ENCODE assay signal across 8 cellular contexts in genomic region chr5:150412319-150413175, GRCh38. TPM values are rescaled to one million over a fixed set of nuclear protein-coding genes. Genes with fewer than 3 reads are reported as not detected.
A peak's percentile ranks its signal among the peaks of the same experiment; 100 is the strongest.
DNase-seq lines count a peak whose midpoint lies in the region; ATAC-seq and TF ChIP-seq lines count a peak whose summit lies in the region.

CD74 (minus strand) TSS chr5:150412910; CDS start chr5:150412749, 161 bp downstream.

- TF ChIP-seq CTCF in mesothelial cell of epicardium (IDR thresholded peaks at IDR 0.05; ENCODE audit: unreplicated experiment) = no peak

- no peaks in the 10 kb centered on the region for H3K36me3 ChIP-seq in effector memory CD4-positive, alpha-beta T cell (ENCODE audit: control insufficient read depth, insufficient read depth, low read length)

- POLR2A ChIA-PET in activated CD8-positive, alpha-beta T cell treated with anti-CD3 and anti-CD28 coated beads, Interleukin-2, amount 10 ng/mL, durations not matched to agents 7 days and 5 days (lab: Charles Lee) = interaction anchor here (0.6 to 5.4 kb wide), 35 partner anchors 9 to 862 kb away, joined by 3 to 70 read pairs (median 4); partner anchors contain the start of genes CSNK1A1, HMGXB3, RBM22 and RPS14

- peaks cover 28% of the 10 kb centered on the region for H3K4me1 ChIP-seq in effector memory CD4-positive, alpha-beta T cell (ENCODE audit: control insufficient read depth, insufficient read depth, low read length, poor library complexity, severe bottlenecking)

- H3K27me3 ChIP-seq in effector memory CD4-positive, alpha-beta T cell (replicated peaks; ENCODE audit: control insufficient read depth, insufficient read depth, low read length, poor library complexity, severe bottlenecking) = no peaks in the 10 kb centered on the region

- ATAC-seq in GM21786 (IDR thresholded peaks at IDR 0.05; ENCODE audit: unreplicated experiment) = peak; percentile 74
- peak; percentile 90 for ATAC-seq in activated CD8-positive, alpha-beta T cell treated with anti-CD3 and anti-CD28 coated beads, Interleukin-2, amount 10 ng/mL, durations not matched to agents 7 days and 5 days

- H3K27me3 Mint-ChIP-seq in activated CD8-positive, alpha-beta T cell treated with anti-CD3 and anti-CD28 coated beads, Interleukin-2, amount 10 ng/mL, durations not matched to agents 7 days and 5 days (ENCODE audit: low read depth) = no peaks in the 10 kb centered on the region
- H3K27me3 Mint-ChIP-seq in mesothelial cell of epicardium (ENCODE audit: low read depth) = no peaks in the 10 kb centered on the region

- H3K36me3 Mint-ChIP-seq in activated CD8-positive, alpha-beta T cell treated with anti-CD3 and anti-CD28 coated beads, Interleukin-2, amount 10 ng/mL, durations not matched to agents 7 days and 5 days (ENCODE audit: low read depth) = peaks cover 22% of the 10 kb centered on the region
- no peaks in the 10 kb centered on the region for H3K36me3 Mint-ChIP-seq in mesothelial cell of epicardium

- H3K9me3 Mint-ChIP-seq in activated CD8-positive, alpha-beta T cell treated with anti-CD3 and anti-CD28 coated beads, Interleukin-2, amount 10 ng/mL, durations not matched to agents 7 days and 5 days (ENCODE audit: insufficient read depth) = no peaks in the 10 kb centered on the region
- no peaks in the 10 kb centered on the region for H3K9me3 Mint-ChIP-seq in mesothelial cell of epicardium

- H3K4me1 Mint-ChIP-seq in activated CD8-positive, alpha-beta T cell treated with anti-CD3 and anti-CD28 coated beads, Interleukin-2, amount 10 ng/mL, durations not matched to agents 7 days and 5 days (ENCODE audit: low read depth) = peaks cover 45% of the 10 kb centered on the region
- H3K4me1 Mint-ChIP-seq in mesothelial cell of epicardium = peaks cover 21% of the 10 kb centered on the region

- DNase-seq in ELF-1 (ENCODE audit: low read depth, low spot score) (peak; percentile 68), NAMALWA (ENCODE audit: low spot score) (peak; percentile 99), mesothelial cell of epicardium (ENCODE audit: low spot score in 2 of 2, unreplicated experiment in 2 of 2) (peak; percentile 40 to 72), NCI-H128 (lab: John Stamatoyannopoulos, UW; ENCODE audit: unreplicated experiment) (no peak)
- DNase-seq in activated CD8-positive, alpha-beta T cell treated with anti-CD3 and anti-CD28 coated beads, Interleukin-2, amount 10 ng/mL, durations not matched to agents 7 days and 5 days = peak; percentile 97
- DNase-seq in effector memory CD4-positive, alpha-beta T cell = peak; percentile 89 to 93 (median 92)
- DNase-seq in stimulated activated CD8-positive, alpha-beta memory T cell treated with anti-CD3 and anti-CD28 coated beads, Interleukin-4, amount 100 ng/mL, for 1 hour (ENCODE audit: low read depth in 2 of 2, low spot score in 1 of 2) = peak; percentile 78 to 84

- H3K27ac ChIP-seq in effector memory CD4-positive, alpha-beta T cell (ENCODE audit: insufficient read depth, low read length, poor library complexity, severe bottlenecking) = peak within 1 kb of the TSS; percentile 97

- no peaks in the 10 kb centered on the region for H3K9me3 ChIP-seq in effector memory CD4-positive, alpha-beta T cell (ENCODE audit: control insufficient read depth, low read length)

- peak within 1 kb of the TSS; percentile 100 for H3K27ac Mint-ChIP-seq in activated CD8-positive, alpha-beta T cell treated with anti-CD3 and anti-CD28 coated beads, Interleukin-2, amount 10 ng/mL, durations not matched to agents 7 days and 5 days
- H3K27ac Mint-ChIP-seq in mesothelial cell of epicardium = peak within 1 kb of the TSS; percentile 83

- H3K4me3 ChIP-seq in effector memory CD4-positive, alpha-beta T cell (ENCODE audit: insufficient read depth, low read depth, low read length, poor library complexity, severe bottlenecking) = peak within 1 kb of the TSS; percentile 86

- CTCF ChIA-PET in activated CD8-positive, alpha-beta T cell treated with anti-CD3 and anti-CD28 coated beads, Interleukin-2, amount 10 ng/mL, durations not matched to agents 7 days and 5 days (lab: Charles Lee) = interaction anchor here (1.0 to 4.9 kb wide), 12 partner anchors 13 to 61 kb away, joined by 3 to 34 read pairs (median 5); partner anchors contain the start of genes RPS14 and TCOF1

- H3K4me3 Mint-ChIP-seq in activated CD8-positive, alpha-beta T cell treated with anti-CD3 and anti-CD28 coated beads, Interleukin-2, amount 10 ng/mL, durations not matched to agents 7 days and 5 days = peak within 1 kb of the TSS; percentile 98
- peak within 1 kb of the TSS; percentile 66 for H3K4me3 Mint-ChIP-seq in mesothelial cell of epicardium

RNA-seq across cellular contexts. Expression of gene CD74, which starts in this region (rescaled TPM):
- 100 to 1,000 TPM; 395 to 407 TPM for total RNA-seq in activated CD8-positive, alpha-beta T cell treated with anti-CD3 and anti-CD28 coated beads, Interleukin-2, amount 10 ng/mL, durations not matched to agents 7 days and 5 days
- 16.1 to 17.1 TPM (median 16.9 TPM) in 3 replicates for total RNA-seq in mesothelial cell of epicardium

Comparison
In these comparisons a context has a peak if more than half of its experiments do, and no peak if none do; other contexts are left out.
1. RNA of gene CD74 (total RNA-seq): 395 to 407 TPM in activated CD8-positive, alpha-beta T cell treated with anti-CD3 and anti-CD28 coated beads, Interleukin-2, amount 10 ng/mL, durations not matched to agents 7 days and 5 days; 16.1 to 17.1 TPM in mesothelial cell of epicardium; every median in the first group is over 10 times any median in the second.